Comparison of ENCODE assay signal across 8 cellular contexts in genomic region chr5:163916376-163916775, GRCh38.
A peak's percentile ranks its signal among the peaks of the same experiment; 100 is the strongest.
DNase-seq lines count a peak whose midpoint lies in the region; ATAC-seq lines count a peak whose summit lies in the region.

No MANE protein-coding gene starts in this region.

- H3K36me3 ChIP-seq in HAP-1 (replicated peaks): no peaks in the 10 kb centered on the region

- H3K27me3 ChIP-seq in HAP-1 (ENCODE audit: low read depth): no peaks in the 10 kb centered on the region

- ATAC-seq in GM18502 (IDR thresholded peaks at IDR 0.05; ENCODE audit: poor library complexity, unreplicated experiment) (peak; percentile 88), GM21723 (IDR thresholded peaks at IDR 0.05; ENCODE audit: unreplicated experiment) (peak; percentile 91)

- H3K9me3 ChIP-seq in HAP-1: no peaks in the 10 kb centered on the region

- H3K4me3 ChIP-seq in HAP-1: no peak overlapping the region

- peaks cover 10% of the 10 kb centered on the region for H3K4me1 ChIP-seq in HAP-1

- in situ Hi-C loops in HAP-1 (cut with MboI; ENCODE audit: low sequenced_read_pairs): no loop called here

- DNase-seq in KG1 (lab: John Stamatoyannopoulos, UW) (peak; percentile 41), germinal center (ENCODE audit: low spot score) (peak; percentile 60), HAP-1 (ENCODE audit: low spot score in 2 of 2) (no peak), NCI-H128 (lab: John Stamatoyannopoulos, UW; ENCODE audit: unreplicated experiment) (no peak), NCI-H1048 (lab: John Stamatoyannopoulos, UW) (no peak), NCI-H2107 (lab: John Stamatoyannopoulos, UW) (no peak)

Comparison
In these comparisons a context has a peak if more than half of its experiments do, and no peak if none do; other contexts are left out.
1. DNase-seq: peak in KG1 (single experiment) and germinal center (single experiment); none in HAP-1 (0 of 2), NCI-H128 (single experiment), NCI-H1048 (single experiment) and NCI-H2107 (single experiment).